22 cellular contexts compared by ENCODE assay signal in the genomic region with DNA sequence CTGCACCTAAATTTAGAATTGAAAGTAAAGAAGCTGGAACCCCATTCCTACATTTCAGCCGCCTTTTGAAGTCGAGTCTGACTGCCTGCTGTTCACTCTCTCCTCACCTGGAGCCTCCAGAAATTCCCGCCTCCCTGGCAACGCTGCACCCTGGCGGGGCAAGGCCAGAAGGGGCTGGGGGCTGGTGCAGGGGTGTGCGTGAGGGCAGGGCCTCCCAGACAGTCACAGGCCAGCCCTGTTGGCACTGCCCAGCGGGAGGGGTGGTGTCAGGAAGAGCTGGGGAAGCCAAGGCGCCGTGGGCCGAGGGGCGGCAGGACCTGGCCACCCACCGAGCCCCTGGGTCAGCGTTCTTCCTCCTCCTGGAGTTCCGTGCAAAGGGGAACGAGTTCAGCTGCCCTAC.
DNase-seq lines count a peak whose midpoint lies in the region; ATAC-seq and TF ChIP-seq lines count a peak whose summit lies in the region.
"Had no signal": no experiment of that assay in that cellular context is flagged by ENCODE, and none has a peak within 500 bp of the region (broad histone marks: within the 10 kb centered on the region; RNA-seq: fewer than 3 reads in every experiment).

No MANE protein-coding gene starts in this region.

- ATAC-seq in left colon (no peak), psoas muscle (no peak), HG02678 (IDR thresholded peaks at IDR 0.05; ENCODE audit: unreplicated experiment) (no peak)
- ATAC-seq: activated CD8-positive, alpha-beta T cell treated with anti-CD3 and anti-CD28 coated beads for 36 hours; effector memory CD8-positive, alpha-beta T cell had no signal

- H3K9me3 ChIP-seq in adrenal gland (replicated peaks in 1 of 3) (no peaks in the 10 kb centered on the region), psoas muscle (no peaks in the 10 kb centered on the region)
- H3K9me3 ChIP-seq: esophagus muscularis mucosa, prostate gland had no signal

- H3K36me3 ChIP-seq in adrenal gland (replicated peaks in 1 of 2), result peaks cover 0 to 59% of the 10 kb centered on the region in 2 donors
- H3K36me3 ChIP-seq in psoas muscle (ENCODE audit: insufficient read depth in 1 of 2, low read depth in 1 of 2), result no peaks in the 10 kb centered on the region
- H3K36me3 ChIP-seq: prostate gland had no signal

- TF ChIP-seq CTCF in adrenal gland (IDR thresholded peaks at IDR 0.05) (no peak), psoas muscle (IDR thresholded peaks at IDR 0.05) (no peak)

- H3K4me1 ChIP-seq in adrenal gland (replicated peaks in 1 of 2) (no peaks in the 10 kb centered on the region), psoas muscle (no peaks in the 10 kb centered on the region)

- TF ChIP-seq POLR2A in adrenal gland (IDR thresholded peaks at IDR 0.05), result no peak

- peak overlapping the region in 1 of 5 donors; percentile 27 for H3K27ac ChIP-seq in adrenal gland
- no peak overlapping the region for H3K27ac ChIP-seq in psoas muscle
- H3K27ac ChIP-seq: esophagus muscularis mucosa, prostate gland had no signal

- H3K4me3 ChIP-seq in adrenal gland (no peak overlapping the region), psoas muscle (no peak overlapping the region)
- H3K4me3 ChIP-seq: esophagus muscularis mucosa, prostate gland had no signal

- DNase-seq in activated effector memory CD4-positive, alpha-beta T cell treated with anti-CD3 and anti-CD28 coated beads, Interleukin-2, amount 50 U/mL, for 16 hours, result peak; percentile 50
- no peak for DNase-seq in activated effector memory CD4-positive, alpha-beta T cell treated with Interleukin-2 at 50 U/mL for 16 hours
- DNase-seq in adrenal gland, result peak in 6 of 7 donors; percentile 0 to 44 (median 12)
- DNase-seq in left colon, result peak; percentile 3 to 18
- peak; percentile 5 to 38 for DNase-seq in psoas muscle
- DNase-seq in T1000 (lab: John Stamatoyannopoulos, UW), result no peak
- DNase-seq in stimulated activated CD4-positive, alpha-beta T cell treated with anti-CD3 and anti-CD28 coated beads, Interleukin-2, amount 100 ng/mL, for 24 hours, result no peak
- DNase-seq: 8988T; activated CD8-positive, alpha-beta T cell treated with anti-CD3 and anti-CD28 coated beads for 36 hours; COR-L47; DMS79; effector memory CD8-positive, alpha-beta T cell; Karpas-422; MV-4-11; NCI-H1694 treated with DMSO at 0.1 percent for 48 hours; NCI-H2171 treated with DMSO at 0.1 percent for 48 hours; NCI-H526 treated with DMSO at 0.1 percent for 48 hours; nephron progenitor cell; trophoblast cell had no signal

- H3K27me3 ChIP-seq in adrenal gland, result no peaks in the 10 kb centered on the region
- no peaks in the 10 kb centered on the region for H3K27me3 ChIP-seq in psoas muscle (ENCODE audit: insufficient read depth in 3 of 3, low read length in 2 of 3)
- H3K27me3 ChIP-seq: esophagus muscularis mucosa had no signal

- intact Hi-C loops in adrenal gland (cut with DNase I) (no loop called here), left colon (cut with DNase I, micrococcal nuclease) (no loop called here), psoas muscle (cut with DNase I) (no loop called here)

- 88 to 97% (median 90%) methylated on average over 3 to 15 of the region's 15 CpGs for WGBS in adrenal gland, 4 donors
- 90 to 94% (median 91%) methylated on average over 13 to 15 of the region's 15 CpGs for WGBS in psoas muscle, 3 donors

Comparison
In these comparisons a context has a peak if more than half of its experiments do, and no peak if none do; other contexts are left out.
1. DNase-seq: peak in activated effector memory CD4-positive, alpha-beta T cell treated with anti-CD3 and anti-CD28 coated beads, Interleukin-2, amount 50 U/mL, for 16 hours (single experiment), adrenal gland (6 of 7), left colon (2 of 2) and psoas muscle (2 of 2); none in activated effector memory CD4-positive, alpha-beta T cell treated with Interleukin-2 at 50 U/mL for 16 hours (single experiment), T1000 (single experiment) and stimulated activated CD4-positive, alpha-beta T cell treated with anti-CD3 and anti-CD28 coated beads, Interleukin-2, amount 100 ng/mL, for 24 hours (0 of 2).